30 cellular contexts compared by ENCODE assay signal in genomic region chr11:20060180-20060579, GRCh38.
DNase-seq lines count a peak whose midpoint lies in the region; ATAC-seq and TF ChIP-seq lines count a peak whose summit lies in the region.
"Had no signal": no experiment of that assay in that cellular context is flagged by ENCODE, and none has a peak within 500 bp of the region (broad histone marks: within the 10 kb centered on the region; RNA-seq: fewer than 3 reads in every experiment).

No MANE protein-coding gene starts in this region.

- peak overlapping the region; percentile 17; the same call in 1 of the 2 replicates for H3K27ac Mint-ChIP-seq in GM23338
- peak overlapping the region; percentile 68 for H3K27ac Mint-ChIP-seq in MCF 10A (ENCODE audit: low read depth, unreplicated experiment)
- peak overlapping the region; percentile 43 for H3K27ac Mint-ChIP-seq in progenitor cell of endocrine pancreas
- H3K27ac Mint-ChIP-seq: activated CD4-positive, alpha-beta T cell treated with anti-CD3 and anti-CD28 coated beads for 36 hours; activated naive CD8-positive, alpha-beta T cell treated with anti-CD3 and anti-CD28 coated beads, Interleukin-2, amount 50 U/mL, for 24 hours; CD8-positive, alpha-beta memory T cell; memory B cell had no signal

- H4K20me1 ChIP-seq in GM23338 (replicated peaks; ENCODE audit: insufficient read depth) (0 out of 2 replicates have a peak, but pooled peaks cover 4% of the 10 kb centered on the region), hepatocyte (ENCODE audit: insufficient read depth, poor library complexity, severe bottlenecking) (no peaks in the 10 kb centered on the region), SK-N-SH (ENCODE audit: insufficient read depth) (no peaks in the 10 kb centered on the region)

- H3K4me3 ChIP-seq in GM23338 (no peak overlapping the region), hepatocyte (no peak overlapping the region), neuronal stem cell (ENCODE audit: low read length in 2 of 2) (no peak overlapping the region), SK-N-SH (ENCODE audit: low read depth in 2 of 2, low read length in 1 of 2) (no peak overlapping the region)
- H3K4me3 ChIP-seq: GM12878, stomach, tibial nerve had no signal

- no peaks in the 10 kb centered on the region for H3K9me3 Mint-ChIP-seq in GM23338
- H3K9me3 Mint-ChIP-seq in MCF 10A (ENCODE audit: unreplicated experiment) = no peaks in the 10 kb centered on the region
- no peaks in the 10 kb centered on the region for H3K9me3 Mint-ChIP-seq in progenitor cell of endocrine pancreas (ENCODE audit: low read depth)
- H3K9me3 Mint-ChIP-seq: activated naive CD8-positive, alpha-beta T cell treated with anti-CD3 and anti-CD28 coated beads, Interleukin-2, amount 50 U/mL, for 24 hours; CD8-positive, alpha-beta memory T cell; memory B cell had no signal

- POLR2A ChIA-PET in MCF 10A (lab: Yijun Ruan, JAX) (interaction anchor here (0.6 to 22.8 kb wide), 14 partner anchors 8 to 125 kb away, joined by 3 to 691 read pairs (median 6); no protein-coding TSS in a partner anchor), SK-N-SH (lab: Yijun Ruan, JAX) (no interaction called here)

- TF ChIP-seq RAD21 in SK-N-SH (IDR thresholded peaks at IDR 0.05; ENCODE audit: low read length) = no peak

- H3K27ac ChIP-seq in GM23338 (ENCODE audit: low read depth) = no peak overlapping the region
- H3K27ac ChIP-seq in hepatocyte = peak overlapping the region; percentile 4
- no peak overlapping the region for H3K27ac ChIP-seq in neuronal stem cell (replicated peaks; ENCODE audit: low read length)
- no peak overlapping the region; a peak in 1 of 4 replicates for H3K27ac ChIP-seq in SK-N-SH (ENCODE audit: low read depth in 2 of 2, low read length in 1 of 2)
- H3K27ac ChIP-seq: RWPE1, stomach, tibial nerve had no signal

- H3K36me3 ChIP-seq in GM23338 (ENCODE audit: insufficient read depth) (peaks cover 33% of the 10 kb centered on the region), hepatocyte (replicated peaks; ENCODE audit: insufficient read depth, low read depth) (no peaks in the 10 kb centered on the region), neuronal stem cell (replicated peaks in 1 of 2; ENCODE audit: control insufficient read depth in 2 of 2, insufficient read depth in 2 of 2, low read length in 2 of 2) (peaks cover 1 to 64% of the 10 kb centered on the region in 2 donors), SK-N-SH (replicated peaks in 1 of 2; ENCODE audit: control insufficient read depth in 1 of 2, insufficient read depth in 2 of 2, low read length in 1 of 2) (peaks cover 89 to 98% of the 10 kb centered on the region in 2 experiments)
- H3K36me3 ChIP-seq: BE2C had no signal

- H4K8ac ChIP-seq in neuronal stem cell (ENCODE audit: low read depth, low read length) = no peak overlapping the region

- no peak overlapping the region for H3K9ac ChIP-seq in neuronal stem cell (ENCODE audit: low read depth, low read length, poor library complexity)
- H3K9ac ChIP-seq in SK-N-SH = no peak overlapping the region

- no peak overlapping the region for H2AFZ ChIP-seq in GM23338
- H2AFZ ChIP-seq in hepatocyte = no peak overlapping the region
- H2AFZ ChIP-seq in neuronal stem cell (ENCODE audit: low read length) = no peak overlapping the region
- H2AFZ ChIP-seq in SK-N-SH (ENCODE audit: low read depth) = no peak overlapping the region

- H3K4me3 Mint-ChIP-seq in GM23338 = no peak overlapping the region
- H3K4me3 Mint-ChIP-seq in MCF 10A (ENCODE audit: unreplicated experiment) = peak overlapping the region; percentile 22
- no peak overlapping the region for H3K4me3 Mint-ChIP-seq in progenitor cell of endocrine pancreas (ENCODE audit: low read depth)
- H3K4me3 Mint-ChIP-seq: activated CD4-positive, alpha-beta T cell treated with anti-CD3 and anti-CD28 coated beads for 36 hours; activated naive CD8-positive, alpha-beta T cell treated with anti-CD3 and anti-CD28 coated beads, Interleukin-2, amount 50 U/mL, for 24 hours; CD8-positive, alpha-beta memory T cell; memory B cell had no signal

- H3K79me1 ChIP-seq in neuronal stem cell (ENCODE audit: low read depth, low read length) = no peaks in the 10 kb centered on the region

- no peaks in the 10 kb centered on the region for H3K79me2 ChIP-seq in GM23338 (replicated peaks; ENCODE audit: insufficient read depth)
- no peaks in the 10 kb centered on the region for H3K79me2 ChIP-seq in hepatocyte
- H3K79me2 ChIP-seq in SK-N-SH (ENCODE audit: insufficient read depth) = peaks cover 15% of the 10 kb centered on the region

- H3K14ac ChIP-seq in neuronal stem cell (ENCODE audit: low read length) = no peak overlapping the region

- ATAC-seq in GM23338 = no peak
- ATAC-seq: activated CD4-positive, alpha-beta T cell treated with anti-CD3 and anti-CD28 coated beads for 36 hours; activated naive CD8-positive, alpha-beta T cell treated with anti-CD3 and anti-CD28 coated beads, Interleukin-2, amount 50 U/mL, for 24 hours; GM12878; SK-N-SH treated with all-trans-retinoic acid at 6 μM for 48 hours had no signal

- intact Hi-C loops in MCF 10A (cut with micrococcal nuclease) = no loop called here

- no peak overlapping the region for H2BK15ac ChIP-seq in neuronal stem cell (ENCODE audit: low read length)

- WGBS in hepatocyte (ENCODE audit: low lambda C conversion rate, missing lambda C conversion rate) = 87% methylated on average over 3 of the region's 3 CpGs
- no CpG with 5 or more reads among the region's 3 CpGs for WGBS in neuronal stem cell (ENCODE audit: extremely low coverage in 2 of 2, insufficient read length in 2 of 2, insufficient replicate concordance in 1 of 2), 2 donors
- WGBS in SK-N-SH (ENCODE audit: low lambda C conversion rate) = 97% methylated on average over 3 of the region's 3 CpGs

- H3K4me2 ChIP-seq in GM23338 (no peak overlapping the region), hepatocyte (no peak overlapping the region), neuronal stem cell (ENCODE audit: insufficient read depth, low read length, poor library complexity, severe bottlenecking) (no peak overlapping the region), SK-N-SH (no peak overlapping the region)

- peaks cover 11% of the 10 kb centered on the region for H3K4me1 ChIP-seq in GM23338 (ENCODE audit: insufficient read depth)
- H3K4me1 ChIP-seq in hepatocyte (ENCODE audit: insufficient read depth) = peaks cover 26% of the 10 kb centered on the region
- no peaks in the 10 kb centered on the region for H3K4me1 ChIP-seq in neuronal stem cell (ENCODE audit: control insufficient read depth in 2 of 2, insufficient read depth in 1 of 2, low read depth in 1 of 2, low read length in 2 of 2)
- peaks cover 15 to 30% of the 10 kb centered on the region in 2 experiments; a peak in 2 of 4 replicates for H3K4me1 ChIP-seq in SK-N-SH (ENCODE audit: control insufficient read depth in 1 of 2, insufficient read depth in 2 of 2, low read depth in 1 of 2, low read length in 1 of 2)
- H3K4me1 ChIP-seq: BE2C had no signal

- no peak overlapping the region for H2BK120ac ChIP-seq in neuronal stem cell (ENCODE audit: low read depth, low read length)

- H3K18ac ChIP-seq in neuronal stem cell (ENCODE audit: low read length) = no peak overlapping the region

- H3F3A ChIP-seq in GM23338 (replicated peaks; ENCODE audit: low read depth) = no peaks in the 10 kb centered on the region
- H3F3A ChIP-seq in SK-N-SH (replicated peaks; ENCODE audit: insufficient read depth) = peaks cover 31% of the 10 kb centered on the region

- H3K27me3 Mint-ChIP-seq in GM23338 (ENCODE audit: insufficient read depth, low read depth, poor library complexity) (no peaks in the 10 kb centered on the region), MCF 10A (ENCODE audit: insufficient read depth, unreplicated experiment) (no peaks in the 10 kb centered on the region), progenitor cell of endocrine pancreas (no peaks in the 10 kb centered on the region)
- H3K27me3 Mint-ChIP-seq: activated CD4-positive, alpha-beta T cell treated with anti-CD3 and anti-CD28 coated beads for 36 hours; activated naive CD8-positive, alpha-beta T cell treated with anti-CD3 and anti-CD28 coated beads, Interleukin-2, amount 50 U/mL, for 24 hours; CD8-positive, alpha-beta memory T cell had no signal

- H4K91ac ChIP-seq in neuronal stem cell (ENCODE audit: low read depth, low read length, poor library complexity) = no peak overlapping the region

- DNase-seq in GM23338 (ENCODE audit: low spot score) = no peak
- DNase-seq in MCF 10A (ENCODE audit: unreplicated experiment) = no peak
- DNase-seq in hepatocyte (ENCODE audit: low spot score) = no peak
- DNase-seq in progenitor cell of endocrine pancreas (ENCODE audit: low spot score, unreplicated experiment) = no peak
- DNase-seq in activated naive CD4-positive, alpha-beta T cell treated with Interleukin-2 at 50 U/mL for 16 hours = no peak
- no peak for DNase-seq in neuronal stem cell (ENCODE audit: low spot score)
- no peak for DNase-seq in activated CD4-positive, CD25-positive, alpha-beta regulatory T cell (lab: John Stamatoyannopoulos, UW)
- no peak for DNase-seq in SK-N-SH
- DNase-seq: activated CD4-positive, alpha-beta T cell treated with anti-CD3 and anti-CD28 coated beads for 36 hours; activated CD8-positive, alpha-beta memory T cell treated with anti-CD3 and anti-CD28 coated beads for 24 hours; activated gamma-delta T cell; activated naive CD8-positive, alpha-beta T cell treated with anti-CD3 and anti-CD28 coated beads, Interleukin-2, amount 50 U/mL, for 24 hours; BE2C; CD8-positive, alpha-beta memory T cell; DMS 273 treated with DMSO at 0.1 percent for 48 hours; EL; foreskin melanocyte; hypothalamus; Kasumi-1; MV-4-11; NCI-H1436 treated with DMSO at 0.1 percent for 48 hours; small intestine; stimulated activated CD4-positive, alpha-beta T cell treated with anti-CD3 and anti-CD28 coated beads, Interleukin-1b, Interleukin-23, amount 100 ng/mL, for 48 hours; stimulated activated CD8-positive, alpha-beta memory T cell treated with anti-CD3 and anti-CD28 coated beads, Interleukin-4, amount 100 ng/mL, for 48 hours; stomach had no signal

- H3K27me3 ChIP-seq in GM23338 (ENCODE audit: insufficient read depth) (no peaks in the 10 kb centered on the region), hepatocyte (no peaks in the 10 kb centered on the region), neuronal stem cell (ENCODE audit: control insufficient read depth in 3 of 3, insufficient read depth in 3 of 3, low read depth in 1 of 3, low read length in 3 of 3) (no peaks in the 10 kb centered on the region), SK-N-SH (ENCODE audit: insufficient read depth) (no peaks in the 10 kb centered on the region)
- H3K27me3 ChIP-seq: BE2C, stomach, tibial nerve had no signal

- TF ChIP-seq CTCF in GM23338 (conservative IDR thresholded peaks at IDR 0.05; ENCODE audit: low read depth in 2 of 2) (no peak), MCF 10A (IDR thresholded peaks at IDR 0.05; ENCODE audit: unreplicated experiment) (no peak), hepatocyte (IDR thresholded peaks at IDR 0.05; ENCODE audit: poor library complexity) (no peak), progenitor cell of endocrine pancreas (IDR thresholded peaks at IDR 0.05; ENCODE audit: unreplicated experiment) (no peak), SK-N-SH (IDR thresholded peaks at IDR 0.05) (no peak)

- CTCF ChIA-PET in MCF 10A (lab: Yijun Ruan, JAX) = interaction anchor here (0.9 to 7.1 kb wide), 8 partner anchors 9 to 154 kb away, joined by 3 to 53 read pairs (median 4); no protein-coding TSS in a partner anchor
- CTCF ChIA-PET in SK-N-SH (lab: Yijun Ruan, JAX) = interaction anchor here (1.4 kb wide), 1 partner anchor 16 kb away, joined by 4 read pairs; no protein-coding TSS in a partner anchor

- H3K9me2 ChIP-seq in GM23338 (ENCODE audit: insufficient read depth) = no peaks in the 10 kb centered on the region
- H3K9me2 ChIP-seq in hepatocyte (replicated peaks; ENCODE audit: insufficient read depth) = no peaks in the 10 kb centered on the region
- H3K9me2 ChIP-seq in SK-N-SH = no peaks in the 10 kb centered on the region

- H3K9me3 ChIP-seq in hepatocyte (ENCODE audit: low read depth) (no peaks in the 10 kb centered on the region), neuronal stem cell (replicated peaks in 1 of 2; ENCODE audit: control insufficient read depth in 2 of 2, insufficient read depth in 1 of 2, low read depth in 1 of 2, low read length in 2 of 2) (no peaks in the 10 kb centered on the region), SK-N-SH (no peaks in the 10 kb centered on the region)
- H3K9me3 ChIP-seq: BE2C, stomach, tibial nerve had no signal

- no peak overlapping the region for H3K4ac ChIP-seq in neuronal stem cell (ENCODE audit: low read length)

- no peak overlapping the region for H3K23ac ChIP-seq in neuronal stem cell (ENCODE audit: low read depth, low read length, poor library complexity)

- TSS peak; percentile 2 for BruUV-seq in MCF 10A (replicated peaks; lab: Mats Ljungman, UMichigan)

- H2BK12ac ChIP-seq in neuronal stem cell (ENCODE audit: low read length) = no peak overlapping the region

- H3K4me1 Mint-ChIP-seq in GM23338 (peaks cover 22% of the 10 kb centered on the region), MCF 10A (ENCODE audit: insufficient read depth, unreplicated experiment) (peaks cover 67% of the 10 kb centered on the region), progenitor cell of endocrine pancreas (ENCODE audit: low read depth) (no peaks in the 10 kb centered on the region)
- H3K4me1 Mint-ChIP-seq: activated CD4-positive, alpha-beta T cell treated with anti-CD3 and anti-CD28 coated beads for 36 hours; activated naive CD8-positive, alpha-beta T cell treated with anti-CD3 and anti-CD28 coated beads, Interleukin-2, amount 50 U/mL, for 24 hours; CD8-positive, alpha-beta memory T cell; memory B cell had no signal

- no peak for TF ChIP-seq EP300 in SK-N-SH (IDR thresholded peaks at IDR 0.05; ENCODE audit: borderline replicate concordance in 1 of 2, low read depth in 1 of 2, low read length in 1 of 2)

- H2AK5ac ChIP-seq in neuronal stem cell (ENCODE audit: low read depth, low read length) = no peak overlapping the region

- peaks cover 82% of the 10 kb centered on the region for H3K36me3 Mint-ChIP-seq in GM23338 (ENCODE audit: low read depth)
- H3K36me3 Mint-ChIP-seq in MCF 10A (ENCODE audit: insufficient read depth, unreplicated experiment) = peaks cover 100% of the 10 kb centered on the region
- H3K36me3 Mint-ChIP-seq in progenitor cell of endocrine pancreas (ENCODE audit: insufficient read depth) = peaks cover 31% of the 10 kb centered on the region
- H3K36me3 Mint-ChIP-seq: memory B cell had no signal

- H2BK5ac ChIP-seq in neuronal stem cell (ENCODE audit: low read length) = no peak overlapping the region

Comparison
In these comparisons a context has a peak if more than half of its experiments do, and no peak if none do; other contexts are left out.
1. H3K27ac Mint-ChIP-seq: peak in every context shown above with its lines; median percentile 68 in MCF 10A; 43 in progenitor cell of endocrine pancreas; 17 in GM23338.